ENCODE assay signal across 13 cellular contexts in the genomic region with DNA sequence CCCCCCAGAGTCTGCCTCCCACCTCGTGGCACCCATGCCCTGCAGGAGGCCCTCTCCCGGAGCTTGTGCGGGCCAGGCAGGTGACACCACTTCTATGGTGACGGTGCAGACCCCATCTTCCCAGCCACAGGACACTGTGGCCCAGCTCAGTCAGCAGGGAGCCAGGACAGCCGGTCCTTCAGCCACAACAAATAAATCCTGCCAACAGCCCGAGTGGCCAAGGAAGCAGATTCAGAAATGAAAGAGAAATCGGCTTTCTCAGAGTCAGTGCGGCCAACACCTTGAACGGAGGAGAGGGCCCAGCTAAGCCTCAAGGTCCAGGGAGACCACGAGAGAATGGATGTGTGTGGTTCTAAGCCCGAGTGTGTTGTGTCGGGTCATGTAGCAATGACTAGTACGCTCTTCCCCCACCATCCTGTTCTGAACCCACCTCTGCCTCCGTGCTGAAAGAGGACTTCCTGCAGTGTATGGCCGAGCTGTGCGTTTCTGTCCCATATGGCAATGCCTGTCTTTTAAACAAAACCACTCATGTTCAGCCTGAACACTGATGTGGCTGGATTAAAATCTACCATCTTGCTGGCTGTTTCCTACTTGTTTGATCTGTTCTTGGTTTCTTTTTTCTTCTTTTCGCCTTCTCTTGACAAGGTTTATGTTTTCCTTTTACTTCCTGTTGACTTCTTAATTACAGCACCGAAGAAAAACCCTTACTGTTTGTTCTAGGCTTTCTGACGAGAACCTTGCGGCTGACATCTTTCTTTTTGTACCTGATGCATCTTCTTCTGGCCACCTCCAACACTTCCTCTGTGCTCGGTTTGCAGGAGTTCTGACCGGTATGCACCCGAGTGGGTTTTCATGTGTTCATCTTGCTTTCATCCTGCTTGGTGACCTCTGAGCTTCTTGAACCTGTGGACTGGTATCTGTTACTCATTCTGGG. TPM values are rescaled to one million over a fixed set of nuclear protein-coding genes. Genes with fewer than 3 reads are reported as not detected.
DNase-seq lines count a peak whose midpoint lies in the region; ATAC-seq, FAIRE-seq and TF ChIP-seq lines count a peak whose summit lies in the region.
"Had no signal": no experiment of that assay in that cellular context is flagged by ENCODE, and none has a peak within 500 bp of the region (broad histone marks: within the 10 kb centered on the region; RNA-seq: fewer than 3 reads in every experiment).

No MANE protein-coding gene starts in this region.

- TF ChIP-seq POLR2A in Peyer's patch (IDR thresholded peaks at IDR 0.05) = no peak

- intact Hi-C loops in Right ventricle myocardium inferior (cut with DNase I) = no loop called here

- TF ChIP-seq CTCF in Peyer's patch (IDR thresholded peaks at IDR 0.05) = no peak

- no peak for ATAC-seq in Right ventricle myocardium inferior
- ATAC-seq: foreskin keratinocyte had no signal

- no peaks in the 10 kb centered on the region for H3K4me1 ChIP-seq in Peyer's patch
- H3K4me1 ChIP-seq: foreskin keratinocyte had no signal

- H3K36me3 ChIP-seq in Peyer's patch = peaks cover 0 to 99% (median 0%) of the 10 kb centered on the region in 3 donors

- no peak overlapping the region for H3K4me3 ChIP-seq in Peyer's patch
- H3K4me3 ChIP-seq: GM23248 had no signal

- peak overlapping the region; percentile 22 to 60 (median 44) for H3K27ac ChIP-seq in Peyer's patch
- H3K27ac ChIP-seq: foreskin keratinocyte, GM23248 had no signal

- no peaks in the 10 kb centered on the region for H3K27me3 ChIP-seq in Peyer's patch
- H3K27me3 ChIP-seq: foreskin keratinocyte had no signal

- DNase-seq in Peyer's patch (no peak), cerebellar cortex (ENCODE audit: low spot score) (peak; percentile 81), Right ventricle myocardium inferior (ENCODE audit: missing footprints) (no peak), NCI-H748 treated with DMSO at 0.1 percent for 48 hours (lab: John Stamatoyannopoulos, UW) (no peak), RCC 7860 (ENCODE audit: low spot score) (no peak)
- peak; percentile 66 for DNase-seq in activated CD8-positive, alpha-beta memory T cell treated with anti-CD3 and anti-CD28 coated beads, Interleukin-2, amount 50 U/mL, for 48 hours
- peak; percentile 40 for DNase-seq in stimulated activated CD4-positive, alpha-beta T cell treated with anti-CD3 and anti-CD28 coated beads, Interleukin-4, amount 100 ng/mL, for 24 hours
- DNase-seq in effector CD4-positive, alpha-beta T cell = no peak
- DNase-seq: foreskin keratinocyte, GM23248, naive B cell, NCI-H1105 had no signal

- H3K9me3 ChIP-seq in Peyer's patch = no peaks in the 10 kb centered on the region

- no peak for FAIRE-seq in RCC 7860 (lab: Jason Lieb, UNC)

RNA-seq across cellular contexts. Expression of gene GAK, which starts 53.1 kb away (rescaled TPM):
- 100 to 1,000 TPM; 248 to 362 (median 351) TPM for total RNA-seq in Peyer's patch
- total RNA-seq in Right ventricle myocardium inferior = 29.3 TPM

RNA-seq across cellular contexts. Expression of gene CPLX1, which starts 53.1 kb away (rescaled TPM):
- total RNA-seq in Peyer's patch (under 1 TPM in 2 of 4 donors, not detected in 2; 0.35 to 0.67 TPM), Right ventricle myocardium inferior (3.1 TPM)
- total RNA-seq: GM23248, skeletal muscle tissue had no signal

RNA-seq across cellular contexts. Expression of gene TMEM175, which starts 53.2 kb away (rescaled TPM):
- total RNA-seq in Peyer's patch (100 to 1,000 TPM in 1 of 4 donors, 10 to 100 TPM in 3; 46.1 to 111 (median 56.6) TPM), Right ventricle myocardium inferior (17.4 TPM)

Comparison
In these comparisons a context has a peak if more than half of its experiments do, and no peak if none do; other contexts are left out.
1. DNase-seq: peak in activated CD8-positive, alpha-beta memory T cell treated with anti-CD3 and anti-CD28 coated beads, Interleukin-2, amount 50 U/mL, for 48 hours (single experiment), cerebellar cortex (single experiment) and stimulated activated CD4-positive, alpha-beta T cell treated with anti-CD3 and anti-CD28 coated beads, Interleukin-4, amount 100 ng/mL, for 24 hours (single experiment); none in Peyer's patch (0 of 3), Right ventricle myocardium inferior (single experiment), NCI-H748 treated with DMSO at 0.1 percent for 48 hours (single experiment), RCC 7860 (single experiment) and effector CD4-positive, alpha-beta T cell (single experiment).